ENCODE assay signal across 1 cellular context in the genomic region with DNA sequence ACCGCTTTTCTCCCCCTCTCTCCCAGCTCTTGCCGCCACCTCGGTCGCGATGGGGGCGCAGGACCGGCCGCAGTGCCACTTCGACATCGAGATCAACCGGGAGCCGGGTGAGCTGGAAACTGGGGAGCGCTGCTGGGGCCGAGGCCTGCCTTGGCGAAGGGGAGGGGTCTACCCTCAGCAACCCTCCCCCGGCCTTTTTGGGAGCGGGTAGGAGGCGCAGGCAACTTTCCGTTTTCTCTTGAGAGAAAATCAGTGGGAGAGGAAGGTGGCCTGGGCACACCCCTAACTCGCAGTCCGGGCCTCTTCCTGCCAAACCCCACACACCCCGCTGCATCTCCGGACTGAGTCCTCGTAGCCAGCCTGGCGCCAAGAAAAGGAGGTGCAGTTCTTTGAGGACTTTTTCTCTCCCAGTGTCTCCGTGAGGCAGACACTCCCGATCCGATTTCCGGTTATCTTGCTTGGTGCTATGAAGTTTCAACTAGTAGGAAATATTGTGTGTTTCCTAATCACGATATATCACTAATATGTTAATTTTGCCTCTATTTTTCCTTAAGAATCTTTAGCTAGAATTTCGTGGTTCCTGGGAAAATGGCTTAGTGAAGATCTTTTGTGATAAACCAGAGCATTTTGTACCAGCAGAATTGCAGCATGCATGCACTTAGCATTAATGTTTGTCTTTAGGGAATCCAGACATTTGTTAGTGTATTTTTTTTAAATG.
TF ChIP-seq lines count a peak whose summit lies in the region.

No MANE protein-coding gene starts in this region.

TF ChIP-seq in K562, 482 proteins besides CTCF, POLR2A, EP300 and RAD21 (continued from another document and continues in another):
- TF ChIP-seq CHAMP1 (IDR thresholded peaks at IDR 0.05), result no peak
- TF ChIP-seq, protein P1, sequence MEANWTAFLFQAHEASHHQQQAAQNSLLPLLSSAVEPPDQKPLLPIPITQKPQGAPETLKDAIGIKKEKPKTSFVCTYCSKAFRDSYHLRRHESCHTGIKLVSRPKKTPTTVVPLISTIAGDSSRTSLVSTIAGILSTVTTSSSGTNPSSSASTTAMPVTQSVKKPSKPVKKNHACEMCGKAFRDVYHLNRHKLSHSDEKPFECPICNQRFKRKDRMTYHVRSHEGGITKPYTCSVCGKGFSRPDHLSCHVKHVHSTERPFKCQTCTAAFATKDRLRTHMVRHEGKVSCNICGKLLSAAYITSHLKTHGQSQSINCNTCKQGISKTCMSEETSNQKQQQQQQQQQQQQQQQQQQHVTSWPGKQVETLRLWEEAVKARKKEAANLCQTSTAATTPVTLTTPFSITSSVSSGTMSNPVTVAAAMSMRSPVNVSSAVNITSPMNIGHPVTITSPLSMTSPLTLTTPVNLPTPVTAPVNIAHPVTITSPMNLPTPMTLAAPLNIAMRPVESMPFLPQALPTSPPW (CRISPR knock-in tag; IDR thresholded peaks at IDR 0.05), result peak; percentile 90; the same call in 1 of the 2 replicates
- peak; percentile 23; the same call in 1 of the 2 replicates for TF ChIP-seq ZNF75A (CRISPR knock-in tag; IDR thresholded peaks at IDR 0.05)
- no peak for TF ChIP-seq ZNF3 (CRISPR knock-in tag; IDR thresholded peaks at IDR 0.05)
- TF ChIP-seq CC2D1A (IDR thresholded peaks at IDR 0.05), result 0 out of 2 replicates have a peak, but pooled peaks have one; percentile 54
- TF ChIP-seq HDGF (IDR thresholded peaks at IDR 0.05), result 0 out of 2 replicates have a peak, but pooled peaks have one; percentile 12
- TF ChIP-seq E2F5 (CRISPR knock-in tag; IDR thresholded peaks at IDR 0.05), result no peak
- TF ChIP-seq SMAD3 (CRISPR knock-in tag; conservative IDR thresholded peaks at IDR 0.05), result no peak
- TF ChIP-seq AFF4 (CRISPR knock-in tag; IDR thresholded peaks at IDR 0.05), result peak; percentile 57; the same call in 1 of the 2 replicates
- no peak for TF ChIP-seq TCF15 (CRISPR knock-in tag; IDR thresholded peaks at IDR 0.05)
- no peak for TF ChIP-seq ZNF431 (CRISPR knock-in tag; IDR thresholded peaks at IDR 0.05)
- TF ChIP-seq ZNF165 (CRISPR knock-in tag; IDR thresholded peaks at IDR 0.05; ENCODE audit: borderline replicate concordance), result peak; percentile 48; the same call in 1 of the 2 replicates
- no peak for TF ChIP-seq POLR2H (tag; IDR thresholded peaks at IDR 0.05; ENCODE audit: low read depth)
- TF ChIP-seq RERE (CRISPR knock-in tag; IDR thresholded peaks at IDR 0.05; ENCODE audit: borderline replicate concordance), result peak; percentile 7; the same call in 1 of the 2 replicates
- no peak for TF ChIP-seq IFI16 (CRISPR knock-in tag; IDR thresholded peaks at IDR 0.05)
- peak; percentile 10; the same call in 1 of the 2 replicates for TF ChIP-seq POLR2AphosphoS5 (IDR thresholded peaks at IDR 0.05; ENCODE audit: control insufficient read depth, insufficient read depth, low read depth, low read length)
- no peak for TF ChIP-seq MCM2 (IDR thresholded peaks at IDR 0.05; ENCODE audit: low read depth)
- TF ChIP-seq, protein P2, sequence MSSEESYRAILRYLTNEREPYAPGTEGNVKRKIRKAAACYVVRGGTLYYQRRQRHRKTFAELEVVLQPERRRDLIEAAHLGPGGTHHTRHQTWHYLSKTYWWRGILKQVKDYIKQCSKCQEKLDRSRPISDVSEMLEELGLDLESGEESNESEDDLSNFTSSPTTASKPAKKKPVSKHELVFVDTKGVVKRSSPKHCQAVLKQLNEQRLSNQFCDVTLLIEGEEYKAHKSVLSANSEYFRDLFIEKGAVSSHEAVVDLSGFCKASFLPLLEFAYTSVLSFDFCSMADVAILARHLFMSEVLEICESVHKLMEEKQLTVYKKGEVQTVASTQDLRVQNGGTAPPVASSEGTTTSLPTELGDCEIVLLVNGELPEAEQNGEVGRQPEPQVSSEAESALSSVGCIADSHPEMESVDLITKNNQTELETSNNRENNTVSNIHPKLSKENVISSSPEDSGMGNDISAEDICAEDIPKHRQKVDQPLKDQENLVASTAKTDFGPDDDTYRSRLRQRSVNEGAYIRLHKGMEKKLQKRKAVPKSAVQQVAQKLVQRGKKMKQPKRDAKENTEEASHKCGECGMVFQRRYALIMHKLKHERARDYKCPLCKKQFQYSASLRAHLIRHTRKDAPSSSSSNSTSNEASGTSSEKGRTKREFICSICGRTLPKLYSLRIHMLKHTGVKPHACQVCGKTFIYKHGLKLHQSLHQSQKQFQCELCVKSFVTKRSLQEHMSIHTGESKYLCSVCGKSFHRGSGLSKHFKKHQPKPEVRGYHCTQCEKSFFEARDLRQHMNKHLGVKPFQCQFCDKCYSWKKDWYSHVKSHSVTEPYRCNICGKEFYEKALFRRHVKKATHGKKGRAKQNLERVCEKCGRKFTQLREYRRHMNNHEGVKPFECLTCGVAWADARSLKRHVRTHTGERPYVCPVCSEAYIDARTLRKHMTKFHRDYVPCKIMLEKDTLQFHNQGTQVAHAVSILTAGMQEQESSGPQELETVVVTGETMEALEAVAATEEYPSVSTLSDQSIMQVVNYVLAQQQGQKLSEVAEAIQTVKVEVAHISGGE (CRISPR knock-in tag; IDR thresholded peaks at IDR 0.05), result peak in 2 of 3 experiments; percentile 46 to 47; a peak in 1 of 6 replicates
- TF ChIP-seq TOE1 (IDR thresholded peaks at IDR 0.05; ENCODE audit: borderline replicate concordance), result 0 out of 2 replicates have a peak, but pooled peaks have one; percentile 59
- no peak for TF ChIP-seq TOE1 (CRISPR knock-in tag; IDR thresholded peaks at IDR 0.05; ENCODE audit: borderline replicate concordance, low read depth)
- TF ChIP-seq NONO (IDR thresholded peaks at IDR 0.05; ENCODE audit: low read depth in 2 of 2, low read length in 1 of 2), result no peak
- no peak for TF ChIP-seq SAFB (IDR thresholded peaks at IDR 0.05; ENCODE audit: borderline replicate concordance, low read depth, low read length)
- TF ChIP-seq MAZ (CRISPR knock-in tag; conservative IDR thresholded peaks at IDR 0.05 in 1 of 2, IDR thresholded peaks at IDR 0.05 in 1 of 2), result peak in 1 of 2 experiments; percentile 31; a peak in 1 of 4 replicates
- no peak for TF ChIP-seq ZNF785 (CRISPR knock-in tag; IDR thresholded peaks at IDR 0.05)
- no peak; the same call in 1 of the 2 replicates for TF ChIP-seq PML (IDR thresholded peaks at IDR 0.05; ENCODE audit: low read length)
- TF ChIP-seq UBTF (IDR thresholded peaks at IDR 0.05; ENCODE audit: borderline replicate concordance in 1 of 2, low read depth in 2 of 2, low read length in 2 of 2), result peak in 1 of 2 experiments; percentile 65; a peak in 3 of 4 replicates
- TF ChIP-seq HLTF (IDR thresholded peaks at IDR 0.05), result no peak
- no peak for TF ChIP-seq BDP1 (IDR thresholded peaks at IDR 0.05; ENCODE audit: insufficient read depth, insufficient read length)
- TF ChIP-seq NR2C2 (CRISPR knock-in tag; IDR thresholded peaks at IDR 0.05), result no peak
- 0 out of 2 replicates have a peak, but pooled peaks have one; percentile 15 for TF ChIP-seq NR2C2 (tag; IDR thresholded peaks at IDR 0.05)
- no peak for TF ChIP-seq NCOA2 (IDR thresholded peaks at IDR 0.05; ENCODE audit: partially characterized antibody in 2 of 2)
- no peak for TF ChIP-seq ZNF699 (CRISPR knock-in tag; IDR thresholded peaks at IDR 0.05; ENCODE audit: insufficient replicate concordance)
- TF ChIP-seq ZFX (CRISPR knock-in tag; IDR thresholded peaks at IDR 0.05), result peak; percentile 82
